ENCODE assay signal across 15 cellular contexts in the genomic region with DNA sequence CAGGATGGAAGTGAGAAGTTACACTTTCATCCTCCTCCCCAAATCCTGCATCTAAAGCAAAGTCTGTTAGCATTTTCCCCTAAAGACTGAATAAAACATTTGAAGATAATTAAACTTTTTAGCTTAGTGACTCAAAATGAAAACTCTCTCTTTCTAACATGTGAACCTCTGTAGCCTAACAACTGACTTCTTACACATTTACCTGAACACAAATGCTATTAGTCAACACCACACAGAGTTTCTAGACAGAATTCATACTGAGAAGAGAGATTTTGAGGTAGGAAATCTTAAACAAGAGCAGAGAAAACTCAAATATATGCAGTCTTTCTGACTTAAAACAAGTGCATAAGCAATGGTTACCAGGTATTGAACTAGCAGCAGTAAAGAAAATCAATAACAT.
A peak's percentile ranks its signal among the peaks of the same experiment; 100 is the strongest.
DNase-seq lines count a peak whose midpoint lies in the region; ATAC-seq lines count a peak whose summit lies in the region.
"Had no signal": no experiment of that assay in that cellular context is flagged by ENCODE, and none has a peak within 500 bp of the region (broad histone marks: within the 10 kb centered on the region; RNA-seq: fewer than 3 reads in every experiment).

No MANE protein-coding gene starts in this region.

- peak overlapping the region; percentile 48 for H3K27ac Mint-ChIP-seq in stimulated activated naive CD8-positive, alpha-beta T cell treated with anti-CD3 and anti-CD28 coated beads, Interleukin-15, Interleukin-2, amounts not matched to agents 100 ng/mL and 50 ng/mL, for 24 hours
- no peak overlapping the region for H3K27ac Mint-ChIP-seq in stimulated activated effector memory CD8-positive, alpha-beta T cell treated with anti-CD3 and anti-CD28 coated beads, Interleukin-12 subunit alpha, Interleukin-12 subunit beta, amount 100 ng/mL, for 72 hours
- H3K27ac Mint-ChIP-seq: CD4-positive, alpha-beta memory T cell; H9 had no signal

- H3K4me1 Mint-ChIP-seq in stimulated activated naive CD8-positive, alpha-beta T cell treated with anti-CD3 and anti-CD28 coated beads, Interleukin-15, Interleukin-2, amounts not matched to agents 100 ng/mL and 50 ng/mL, for 24 hours (ENCODE audit: low read depth): peaks cover 5% of the 10 kb centered on the region
- peaks cover 18% of the 10 kb centered on the region for H3K4me1 Mint-ChIP-seq in stimulated activated effector memory CD8-positive, alpha-beta T cell treated with anti-CD3 and anti-CD28 coated beads, Interleukin-12 subunit alpha, Interleukin-12 subunit beta, amount 100 ng/mL, for 72 hours

- no peak for ATAC-seq in stimulated activated naive CD8-positive, alpha-beta T cell treated with anti-CD3 and anti-CD28 coated beads, Interleukin-15, Interleukin-2, amounts not matched to agents 100 U/mL and 50 U/mL, for 24 hours
- peak; percentile 58 for ATAC-seq in HG02938 (IDR thresholded peaks at IDR 0.05; ENCODE audit: unreplicated experiment)
- ATAC-seq in stimulated activated effector memory CD8-positive, alpha-beta T cell treated with anti-CD3 and anti-CD28 coated beads, Interleukin-12 subunit alpha, Interleukin-12 subunit beta, amount 100 ng/mL, for 72 hours: peak; percentile 86
- ATAC-seq in GM18511 (IDR thresholded peaks at IDR 0.05; ENCODE audit: unreplicated experiment): no peak
- no peak for ATAC-seq in GM21619 (IDR thresholded peaks at IDR 0.05; ENCODE audit: unreplicated experiment)
- ATAC-seq: A549, K562 had no signal

- H3K9me3 Mint-ChIP-seq in stimulated activated naive CD8-positive, alpha-beta T cell treated with anti-CD3 and anti-CD28 coated beads, Interleukin-15, Interleukin-2, amounts not matched to agents 100 ng/mL and 50 ng/mL, for 24 hours: peaks cover 13% of the 10 kb centered on the region
- peaks cover 3% of the 10 kb centered on the region for H3K9me3 Mint-ChIP-seq in stimulated activated effector memory CD8-positive, alpha-beta T cell treated with anti-CD3 and anti-CD28 coated beads, Interleukin-12 subunit alpha, Interleukin-12 subunit beta, amount 100 ng/mL, for 72 hours
- H3K9me3 Mint-ChIP-seq: H9 had no signal

- no peaks in the 10 kb centered on the region for H3K27me3 Mint-ChIP-seq in stimulated activated naive CD8-positive, alpha-beta T cell treated with anti-CD3 and anti-CD28 coated beads, Interleukin-15, Interleukin-2, amounts not matched to agents 100 ng/mL and 50 ng/mL, for 24 hours
- H3K27me3 Mint-ChIP-seq: CD4-positive, alpha-beta memory T cell had no signal

- no peak overlapping the region for H3K4me3 Mint-ChIP-seq in stimulated activated naive CD8-positive, alpha-beta T cell treated with anti-CD3 and anti-CD28 coated beads, Interleukin-15, Interleukin-2, amounts not matched to agents 100 ng/mL and 50 ng/mL, for 24 hours
- no peak overlapping the region for H3K4me3 Mint-ChIP-seq in stimulated activated effector memory CD8-positive, alpha-beta T cell treated with anti-CD3 and anti-CD28 coated beads, Interleukin-12 subunit alpha, Interleukin-12 subunit beta, amount 100 ng/mL, for 72 hours
- H3K4me3 Mint-ChIP-seq: CD4-positive, alpha-beta memory T cell; H9 had no signal

- no peak for DNase-seq in stimulated activated naive CD8-positive, alpha-beta T cell treated with anti-CD3 and anti-CD28 coated beads, Interleukin-15, Interleukin-2, amounts not matched to agents 100 U/mL and 50 U/mL, for 24 hours
- no peak for DNase-seq in stimulated activated effector memory CD8-positive, alpha-beta T cell treated with anti-CD3 and anti-CD28 coated beads, Interleukin-12 subunit alpha, Interleukin-12 subunit beta, amount 100 ng/mL, for 72 hours (ENCODE audit: low spot score in 2 of 2)
- DNase-seq in NCI-H526 (lab: John Stamatoyannopoulos, UW): no peak
- DNase-seq: BE2C; CD4-positive, alpha-beta memory T cell; DMS79 treated with DMSO at 0.1 percent for 48 hours; EL; GOT3; H9 had no signal

- H3K36me3 Mint-ChIP-seq in stimulated activated naive CD8-positive, alpha-beta T cell treated with anti-CD3 and anti-CD28 coated beads, Interleukin-15, Interleukin-2, amounts not matched to agents 100 ng/mL and 50 ng/mL, for 24 hours (ENCODE audit: low read depth): peaks cover 9% of the 10 kb centered on the region
- H3K36me3 Mint-ChIP-seq in stimulated activated effector memory CD8-positive, alpha-beta T cell treated with anti-CD3 and anti-CD28 coated beads, Interleukin-12 subunit alpha, Interleukin-12 subunit beta, amount 100 ng/mL, for 72 hours: no peaks in the 10 kb centered on the region
- H3K36me3 Mint-ChIP-seq: CD4-positive, alpha-beta memory T cell had no signal

Comparison
In these comparisons a context has a peak if more than half of its experiments do, and no peak if none do; other contexts are left out.
1. ATAC-seq: peak in HG02938 (single experiment) and stimulated activated effector memory CD8-positive, alpha-beta T cell treated with anti-CD3 and anti-CD28 coated beads, Interleukin-12 subunit alpha, Interleukin-12 subunit beta, amount 100 ng/mL, for 72 hours (single experiment); none in stimulated activated naive CD8-positive, alpha-beta T cell treated with anti-CD3 and anti-CD28 coated beads, Interleukin-15, Interleukin-2, amounts not matched to agents 100 U/mL and 50 U/mL, for 24 hours (single experiment), GM18511 (single experiment) and GM21619 (single experiment).